Comparison of ENCODE assay signal across 1 cellular context in the genomic region with DNA sequence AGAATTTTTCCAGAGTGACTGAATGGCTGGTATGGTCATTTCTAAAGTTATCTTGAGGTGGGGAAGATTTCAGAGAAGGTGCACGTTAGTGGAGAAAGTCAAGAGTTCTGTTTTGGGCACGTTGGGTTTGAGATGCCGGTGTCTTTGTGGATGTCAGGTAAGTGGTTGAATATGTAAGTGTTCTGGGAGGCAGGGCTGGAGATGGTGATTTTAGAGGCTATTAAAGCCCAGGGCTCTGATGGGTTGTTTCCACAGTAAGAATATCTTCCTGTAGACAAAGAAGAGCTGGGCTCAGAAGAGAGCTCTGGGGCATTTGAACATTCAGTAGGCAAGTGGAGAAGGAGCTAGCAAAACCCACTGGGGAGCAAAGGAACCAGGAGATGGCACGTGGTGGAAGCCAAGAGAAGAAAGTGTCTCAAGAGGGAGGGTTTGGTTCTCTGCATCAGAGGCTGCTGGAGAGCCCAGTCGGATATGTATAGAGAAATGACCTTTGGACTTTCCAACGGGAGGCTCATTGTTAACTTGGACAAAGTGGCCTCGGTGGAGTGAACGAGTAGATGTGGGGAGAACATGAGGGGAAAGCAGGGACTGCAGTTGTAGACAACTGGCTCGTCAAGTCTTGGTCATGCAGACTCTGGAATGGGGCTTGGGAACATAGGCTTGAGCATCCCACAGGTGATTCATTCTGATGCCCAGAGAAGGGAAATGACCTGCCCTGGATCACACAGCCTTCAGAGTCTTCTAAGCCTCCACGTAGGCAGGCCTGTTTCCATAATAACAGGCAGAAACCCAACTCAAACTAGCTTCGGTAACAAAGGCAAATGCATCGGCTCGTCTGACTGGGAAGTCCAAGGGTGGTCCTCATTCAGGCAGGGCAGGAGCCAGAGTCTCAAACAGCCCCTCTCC.
TF ChIP-seq lines count a peak whose summit lies in the region.

No MANE protein-coding gene starts in this region.

TF ChIP-seq in IMR-90, 13 proteins besides CTCF, POLR2A, EP300 and RAD21:
- TF ChIP-seq MAFK (IDR thresholded peaks at IDR 0.05; ENCODE audit: low read depth, low read length) (no peak), FOS (IDR thresholded peaks at IDR 0.05; ENCODE audit: low read depth, low read length) (no peak), CEBPB (IDR thresholded peaks at IDR 0.05; ENCODE audit: low read depth, low read length) (no peak), CHD1 (IDR thresholded peaks at IDR 0.05; ENCODE audit: low read depth, low read length) (no peak), RCOR1 (IDR thresholded peaks at IDR 0.05; ENCODE audit: insufficient replicate concordance, low read length) (no peak), RFX5 (IDR thresholded peaks at IDR 0.05; ENCODE audit: low read depth, low read length) (no peak), MAZ (IDR thresholded peaks at IDR 0.05; ENCODE audit: borderline replicate concordance, low read depth, low read length) (no peak), NFE2L2 (IDR thresholded peaks at IDR 0.05; ENCODE audit: low read depth, low read length) (no peak), SMC3 (IDR thresholded peaks at IDR 0.05; ENCODE audit: low read depth, low read length) (no peak), BHLHE40 (IDR thresholded peaks at IDR 0.05; ENCODE audit: low read depth, low read length) (no peak), MXI1 (IDR thresholded peaks at IDR 0.05; ENCODE audit: borderline replicate concordance, low read depth, low read length) (no peak)
- TF ChIP-seq, protein P1, sequence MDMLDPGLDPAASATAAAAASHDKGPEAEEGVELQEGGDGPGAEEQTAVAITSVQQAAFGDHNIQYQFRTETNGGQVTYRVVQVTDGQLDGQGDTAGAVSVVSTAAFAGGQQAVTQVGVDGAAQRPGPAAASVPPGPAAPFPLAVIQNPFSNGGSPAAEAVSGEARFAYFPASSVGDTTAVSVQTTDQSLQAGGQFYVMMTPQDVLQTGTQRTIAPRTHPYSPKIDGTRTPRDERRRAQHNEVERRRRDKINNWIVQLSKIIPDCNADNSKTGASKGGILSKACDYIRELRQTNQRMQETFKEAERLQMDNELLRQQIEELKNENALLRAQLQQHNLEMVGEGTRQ (IDR thresholded peaks at IDR 0.05; ENCODE audit: low read depth, low read length) = no peak
- TF ChIP-seq, protein P2, sequence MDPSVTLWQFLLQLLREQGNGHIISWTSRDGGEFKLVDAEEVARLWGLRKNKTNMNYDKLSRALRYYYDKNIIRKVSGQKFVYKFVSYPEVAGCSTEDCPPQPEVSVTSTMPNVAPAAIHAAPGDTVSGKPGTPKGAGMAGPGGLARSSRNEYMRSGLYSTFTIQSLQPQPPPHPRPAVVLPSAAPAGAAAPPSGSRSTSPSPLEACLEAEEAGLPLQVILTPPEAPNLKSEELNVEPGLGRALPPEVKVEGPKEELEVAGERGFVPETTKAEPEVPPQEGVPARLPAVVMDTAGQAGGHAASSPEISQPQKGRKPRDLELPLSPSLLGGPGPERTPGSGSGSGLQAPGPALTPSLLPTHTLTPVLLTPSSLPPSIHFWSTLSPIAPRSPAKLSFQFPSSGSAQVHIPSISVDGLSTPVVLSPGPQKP (IDR thresholded peaks at IDR 0.05; ENCODE audit: borderline replicate concordance, low read depth, low read length) = no peak
